ENCODE assay signal across 15 cellular contexts in genomic region chr5:111704452-111705085, GRCh38. TPM values are rescaled to one million over a fixed set of nuclear protein-coding genes. Genes with fewer than 3 reads are reported as not detected.
DNase-seq lines count a peak whose midpoint lies in the region; ATAC-seq lines count a peak whose summit lies in the region.
"Had no signal": no experiment of that assay in that cellular context is flagged by ENCODE, and none has a peak within 500 bp of the region (broad histone marks: within the 10 kb centered on the region; RNA-seq: fewer than 3 reads in every experiment).

No MANE protein-coding gene starts in this region.

- peak; percentile 50 for ATAC-seq in stimulated activated naive CD8-positive, alpha-beta T cell treated with anti-CD3 and anti-CD28 coated beads, Interleukin-15, amount 100 ng/mL, for 72 hours
- ATAC-seq in stimulated activated naive CD8-positive, alpha-beta T cell treated with anti-CD3 and anti-CD28 coated beads, Interleukin-15, Interleukin-2, amounts not matched to agents 100 U/mL and 50 U/mL, for 24 hours, result no peak
- ATAC-seq in HG02981 (IDR thresholded peaks at IDR 0.05; ENCODE audit: unreplicated experiment) (peak; percentile 75), HG02798 (IDR thresholded peaks at IDR 0.05; ENCODE audit: poor library complexity, unreplicated experiment) (no peak), GM19328 (IDR thresholded peaks at IDR 0.05; ENCODE audit: unreplicated experiment) (no peak)
- ATAC-seq: Right ventricle myocardium inferior had no signal

- no peaks in the 10 kb centered on the region for H3K9me3 Mint-ChIP-seq in stimulated activated naive CD8-positive, alpha-beta T cell treated with anti-CD3 and anti-CD28 coated beads, Interleukin-15, amount 100 ng/mL, for 72 hours
- H3K9me3 Mint-ChIP-seq in activated T-helper 1 cell treated with anti-CD3 and anti-CD28 coated beads, Interleukin-12 subunit alpha, Interleukin-12 subunit beta, Interleukin-2, Interleukin-4 antibody, amounts not matched to agents 30 ng/mL and 10 ng/mL and 1 ng/mL, durations not matched to agents 14 hours and 24 hours and 36 hours, result no peaks in the 10 kb centered on the region
- H3K9me3 Mint-ChIP-seq: activated B cell treated with CpG ODN at 0.5 μM for 24 hours; neural progenitor cell; stimulated activated naive CD8-positive, alpha-beta T cell treated with anti-CD3 and anti-CD28 coated beads, Interleukin-15, Interleukin-2, amounts not matched to agents 100 ng/mL and 50 ng/mL, for 24 hours had no signal

- no peaks in the 10 kb centered on the region for H3K36me3 Mint-ChIP-seq in activated T-helper 1 cell treated with anti-CD3 and anti-CD28 coated beads, Interleukin-12 subunit alpha, Interleukin-12 subunit beta, Interleukin-2, Interleukin-4 antibody, amounts not matched to agents 30 ng/mL and 10 ng/mL and 1 ng/mL, durations not matched to agents 14 hours and 24 hours and 36 hours (ENCODE audit: low read depth)
- H3K36me3 Mint-ChIP-seq: activated CD8-positive, alpha-beta memory T cell treated with anti-CD3 and anti-CD28 coated beads, Interleukin-2, amount 10 ng/mL, durations not matched to agents 7 days and 5 days; neural progenitor cell had no signal

- intact Hi-C loops in activated T-helper 1 cell treated with anti-CD3 and anti-CD28 coated beads, Interleukin-12 subunit alpha, Interleukin-12 subunit beta, Interleukin-2, Interleukin-4 antibody, amounts not matched to agents 30 ng/mL and 10 ng/mL and 1 ng/mL, durations not matched to agents 14 hours and 24 hours and 36 hours (cut with micrococcal nuclease), result no loop called here

- H3K4me1 Mint-ChIP-seq in stimulated activated naive CD8-positive, alpha-beta T cell treated with anti-CD3 and anti-CD28 coated beads, Interleukin-15, amount 100 ng/mL, for 72 hours, result peaks cover 19% of the 10 kb centered on the region
- H3K4me1 Mint-ChIP-seq in activated T-helper 1 cell treated with anti-CD3 and anti-CD28 coated beads, Interleukin-12 subunit alpha, Interleukin-12 subunit beta, Interleukin-2, Interleukin-4 antibody, amounts not matched to agents 30 ng/mL and 10 ng/mL and 1 ng/mL, durations not matched to agents 14 hours and 24 hours and 36 hours (ENCODE audit: low read depth), result peaks cover 23% of the 10 kb centered on the region

- no peak for DNase-seq in stimulated activated naive CD8-positive, alpha-beta T cell treated with anti-CD3 and anti-CD28 coated beads, Interleukin-15, amount 100 ng/mL, for 72 hours
- no peak for DNase-seq in stimulated activated naive CD8-positive, alpha-beta T cell treated with anti-CD3 and anti-CD28 coated beads, Interleukin-15, Interleukin-2, amounts not matched to agents 100 U/mL and 50 U/mL, for 24 hours
- peak; percentile 37 for DNase-seq in NAMALWA (ENCODE audit: low spot score)
- no peak for DNase-seq in activated CD8-positive, alpha-beta memory T cell treated with anti-CD3 and anti-CD28 coated beads for 24 hours
- DNase-seq in activated T-helper 1 cell treated with anti-CD3 and anti-CD28 coated beads, Interleukin-12 subunit alpha, Interleukin-12 subunit beta, Interleukin-2, Interleukin-4 antibody, amounts not matched to agents 30 ng/mL and 10 ng/mL and 1 ng/mL, durations not matched to agents 14 hours and 24 hours and 36 hours (ENCODE audit: low spot score), result no peak
- DNase-seq: activated B cell treated with CpG ODN at 0.5 μM for 24 hours; activated CD8-positive, alpha-beta memory T cell treated with anti-CD3 and anti-CD28 coated beads, Interleukin-2, amount 10 ng/mL, durations not matched to agents 7 days and 5 days; hippocampal formation; MM.1S had no signal

- H3K27me3 Mint-ChIP-seq in stimulated activated naive CD8-positive, alpha-beta T cell treated with anti-CD3 and anti-CD28 coated beads, Interleukin-15, amount 100 ng/mL, for 72 hours, result no peaks in the 10 kb centered on the region
- peaks cover 2% of the 10 kb centered on the region for H3K27me3 Mint-ChIP-seq in activated T-helper 1 cell treated with anti-CD3 and anti-CD28 coated beads, Interleukin-12 subunit alpha, Interleukin-12 subunit beta, Interleukin-2, Interleukin-4 antibody, amounts not matched to agents 30 ng/mL and 10 ng/mL and 1 ng/mL, durations not matched to agents 14 hours and 24 hours and 36 hours (ENCODE audit: insufficient read depth)
- H3K27me3 Mint-ChIP-seq: activated B cell treated with CpG ODN at 0.5 μM for 24 hours had no signal

- no peak overlapping the region for H3K4me3 Mint-ChIP-seq in stimulated activated naive CD8-positive, alpha-beta T cell treated with anti-CD3 and anti-CD28 coated beads, Interleukin-15, amount 100 ng/mL, for 72 hours
- no peak overlapping the region for H3K4me3 Mint-ChIP-seq in activated T-helper 1 cell treated with anti-CD3 and anti-CD28 coated beads, Interleukin-12 subunit alpha, Interleukin-12 subunit beta, Interleukin-2, Interleukin-4 antibody, amounts not matched to agents 30 ng/mL and 10 ng/mL and 1 ng/mL, durations not matched to agents 14 hours and 24 hours and 36 hours
- H3K4me3 Mint-ChIP-seq: neural progenitor cell; stimulated activated naive CD8-positive, alpha-beta T cell treated with anti-CD3 and anti-CD28 coated beads, Interleukin-15, Interleukin-2, amounts not matched to agents 100 ng/mL and 50 ng/mL, for 24 hours had no signal

- no peak overlapping the region for H3K27ac Mint-ChIP-seq in stimulated activated naive CD8-positive, alpha-beta T cell treated with anti-CD3 and anti-CD28 coated beads, Interleukin-15, amount 100 ng/mL, for 72 hours
- H3K27ac Mint-ChIP-seq in activated T-helper 1 cell treated with anti-CD3 and anti-CD28 coated beads, Interleukin-12 subunit alpha, Interleukin-12 subunit beta, Interleukin-2, Interleukin-4 antibody, amounts not matched to agents 30 ng/mL and 10 ng/mL and 1 ng/mL, durations not matched to agents 14 hours and 24 hours and 36 hours, result no peak overlapping the region
- H3K27ac Mint-ChIP-seq: activated B cell treated with CpG ODN at 0.5 μM for 24 hours; activated CD8-positive, alpha-beta memory T cell treated with anti-CD3 and anti-CD28 coated beads, Interleukin-2, amount 10 ng/mL, durations not matched to agents 7 days and 5 days; neural progenitor cell; stimulated activated naive CD8-positive, alpha-beta T cell treated with anti-CD3 and anti-CD28 coated beads, Interleukin-15, Interleukin-2, amounts not matched to agents 100 ng/mL and 50 ng/mL, for 24 hours had no signal

RNA-seq across cellular contexts. Expression of gene NREP, which starts 52.4 kb away (rescaled TPM):
- 17.6 and 20.7 TPM in 2 replicates for total RNA-seq in activated T-helper 1 cell treated with anti-CD3 and anti-CD28 coated beads, Interleukin-12 subunit alpha, Interleukin-12 subunit beta, Interleukin-2, Interleukin-4 antibody, amounts not matched to agents 30 ng/mL and 10 ng/mL and 1 ng/mL, durations not matched to agents 14 hours and 24 hours and 36 hours

Comparison
In these comparisons a context has a peak if more than half of its experiments do, and no peak if none do; other contexts are left out.
1. ATAC-seq: peak in stimulated activated naive CD8-positive, alpha-beta T cell treated with anti-CD3 and anti-CD28 coated beads, Interleukin-15, amount 100 ng/mL, for 72 hours (single experiment) and HG02981 (single experiment); none in stimulated activated naive CD8-positive, alpha-beta T cell treated with anti-CD3 and anti-CD28 coated beads, Interleukin-15, Interleukin-2, amounts not matched to agents 100 U/mL and 50 U/mL, for 24 hours (single experiment), HG02798 (single experiment) and GM19328 (single experiment).